ENCODE assay signal across 1 cellular context in the genomic region with DNA sequence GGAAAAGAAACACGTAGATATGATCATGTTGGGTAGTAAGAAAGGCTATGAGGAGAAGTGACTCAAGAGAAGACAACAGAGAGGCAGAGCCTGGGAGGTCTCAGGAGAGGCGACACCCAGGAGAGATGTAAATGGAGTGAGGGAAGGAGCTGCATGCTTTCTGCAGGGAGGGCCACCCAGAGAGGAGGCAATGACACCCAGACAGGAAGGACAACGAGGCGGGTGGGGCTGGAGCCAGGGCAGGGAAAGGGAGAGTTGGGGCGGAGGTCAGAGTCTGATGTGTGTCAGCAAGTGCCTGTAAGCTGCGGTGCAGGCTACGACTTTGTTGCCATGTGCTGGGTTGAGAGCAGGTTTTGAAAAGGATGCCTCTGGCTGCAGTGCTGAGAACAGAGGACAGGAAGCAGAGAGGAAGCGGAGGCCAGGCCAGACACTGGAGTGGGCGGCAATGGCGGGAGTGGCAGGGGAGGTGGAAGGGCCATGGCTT.
TF ChIP-seq lines count a peak whose summit lies in the region.

No MANE protein-coding gene starts in this region.

TF ChIP-seq in A549, 52 proteins besides CTCF, POLR2A, EP300 and RAD21 (continued from another document):
- TF ChIP-seq, protein P1, sequence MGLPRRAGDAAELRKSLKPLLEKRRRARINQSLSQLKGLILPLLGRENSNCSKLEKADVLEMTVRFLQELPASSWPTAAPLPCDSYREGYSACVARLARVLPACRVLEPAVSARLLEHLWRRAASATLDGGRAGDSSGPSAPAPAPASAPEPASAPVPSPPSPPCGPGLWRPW (IDR thresholded peaks at IDR 0.05): no peak
TF ChIP-seq in A549: peak in this region for 0.
